In the genomic region with DNA sequence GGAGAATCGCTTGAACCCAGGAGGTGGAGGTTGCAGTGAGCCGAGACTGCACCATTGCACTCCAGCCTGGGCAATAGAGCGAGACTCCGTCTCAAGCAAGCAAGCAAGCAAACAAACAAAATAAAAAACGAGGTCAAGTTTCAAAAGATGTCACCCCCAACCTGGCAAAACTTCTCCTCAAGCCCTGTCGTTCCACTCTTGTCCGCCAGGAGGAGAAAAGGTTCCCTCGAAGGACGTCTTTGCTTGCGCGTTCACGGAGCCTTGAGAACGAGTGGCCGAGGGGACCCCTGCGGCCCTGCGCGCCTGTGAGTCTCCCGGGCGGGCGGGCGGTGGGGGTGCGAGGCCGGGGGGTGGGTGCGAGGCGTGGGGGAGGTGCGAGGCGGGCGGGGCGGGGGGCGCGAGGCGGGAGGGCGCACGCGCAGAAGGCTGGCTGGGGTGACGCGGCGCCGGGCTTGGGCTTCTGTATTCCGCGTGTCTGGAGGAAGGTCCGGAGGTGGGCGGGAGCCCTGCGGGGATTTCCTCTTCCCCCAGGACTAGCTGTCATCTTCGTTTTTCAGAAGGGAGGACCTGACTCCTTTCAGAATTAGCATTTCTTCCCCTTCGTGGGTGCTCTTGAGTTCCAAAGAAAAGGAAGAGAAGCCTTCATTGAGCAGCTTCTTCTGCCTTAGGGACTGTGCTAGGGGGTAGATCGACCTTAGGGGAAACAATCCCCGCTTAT, we compare ENCODE assay signal across 8 cellular contexts. TPM values are rescaled to one million over a fixed set of nuclear protein-coding genes. Genes with fewer than 3 reads are reported as not detected.
DNase-seq lines count a peak whose midpoint lies in the region; ATAC-seq, FAIRE-seq and TF ChIP-seq lines count a peak whose summit lies in the region.

No MANE protein-coding gene starts in this region.

- H3K79me2 ChIP-seq in hepatocyte = no peaks in the 10 kb centered on the region

- no peaks in the 10 kb centered on the region for H3K9me3 Mint-ChIP-seq in CD8-positive, alpha-beta memory T cell
- no peaks in the 10 kb centered on the region for H3K9me3 Mint-ChIP-seq in T-helper 2 cell treated with Interferon-gamma antibody and Interleukin-4, amounts not matched to agents 5 μg/mL and 100 μg/mL, for 36 hours

- intact Hi-C loops in ascending aorta (cut with DNase I) = loop anchor here (2.0 kb wide), 1 partner anchor 29 kb away; no protein-coding TSS in a partner anchor

- peaks cover 13 to 46% (median 20%) of the 10 kb centered on the region in 3 donors for H3K4me1 Mint-ChIP-seq in CD8-positive, alpha-beta memory T cell
- peaks cover 22% of the 10 kb centered on the region for H3K4me1 Mint-ChIP-seq in T-helper 2 cell treated with Interferon-gamma antibody and Interleukin-4, amounts not matched to agents 5 μg/mL and 100 μg/mL, for 36 hours (ENCODE audit: low read depth)

- H3K27me3 Mint-ChIP-seq in CD8-positive, alpha-beta memory T cell = peaks cover 0 to 1% of the 10 kb centered on the region in 2 donors
- no peaks in the 10 kb centered on the region for H3K27me3 Mint-ChIP-seq in T-helper 2 cell treated with Interferon-gamma antibody and Interleukin-4, amounts not matched to agents 5 μg/mL and 100 μg/mL, for 36 hours (ENCODE audit: low read depth)

- no peak overlapping the region for H3K27ac ChIP-seq in CD8-positive, alpha-beta memory T cell (ENCODE audit: low read depth, low read length)
- H3K27ac ChIP-seq in ascending aorta = peak overlapping the region in 1 of 2 donors; percentile 28
- H3K27ac ChIP-seq in hepatocyte = peak overlapping the region; percentile 33

- WGBS in hepatocyte (ENCODE audit: low lambda C conversion rate, missing lambda C conversion rate) = 11% methylated on average over 19 of the region's 48 CpGs

- CTCF ChIA-PET in CD8-positive, alpha-beta memory T cell (lab: Charles Lee) = interaction anchor here (0.6 to 7.1 kb wide), 13 partner anchors 11 to 64 kb away, joined by 3 to 125 read pairs (median 7); a partner anchor contains a TSS

- peak overlapping the region; percentile 41 to 96 (median 90) for H3K27ac Mint-ChIP-seq in CD8-positive, alpha-beta memory T cell
- peak overlapping the region; percentile 89 for H3K27ac Mint-ChIP-seq in T-helper 2 cell treated with Interferon-gamma antibody and Interleukin-4, amounts not matched to agents 5 μg/mL and 100 μg/mL, for 36 hours

- H3K36me3 Mint-ChIP-seq in CD8-positive, alpha-beta memory T cell = peaks cover 0 to 3% (median 3%) of the 10 kb centered on the region in 3 donors
- no peaks in the 10 kb centered on the region for H3K36me3 Mint-ChIP-seq in T-helper 2 cell treated with Interferon-gamma antibody and Interleukin-4, amounts not matched to agents 5 μg/mL and 100 μg/mL, for 36 hours (ENCODE audit: low read depth)

- POLR2A ChIA-PET in CD8-positive, alpha-beta memory T cell (lab: Charles Lee) = interaction anchor here (0.7 to 1.9 kb wide), 7 partner anchors 14 to 123 kb away, joined by 3 to 8 read pairs (median 6); a partner anchor contains a TSS

- H3K9me3 ChIP-seq in CD8-positive, alpha-beta memory T cell (ENCODE audit: low read length) = no peaks in the 10 kb centered on the region
- H3K9me3 ChIP-seq in ascending aorta (no peaks in the 10 kb centered on the region), hepatocyte (ENCODE audit: low read depth) (no peaks in the 10 kb centered on the region)

- peak; percentile 72 to 89 (median 76) for DNase-seq in CD8-positive, alpha-beta memory T cell
- DNase-seq in NCI-H1048 (lab: John Stamatoyannopoulos, UW) (peak; percentile 46), ascending aorta (ENCODE audit: low spot score in 2 of 2) (peak in 1 of 2 donors; percentile 85), hepatocyte (ENCODE audit: low spot score) (peak; percentile 91), putamen (ENCODE audit: low spot score) (peak; percentile 55), urothelium cell line (ENCODE audit: low spot score) (peak; percentile 80)
- peak; percentile 85 for DNase-seq in T-helper 2 cell treated with Interferon-gamma antibody and Interleukin-4, amounts not matched to agents 5 μg/mL and 100 μg/mL, for 36 hours (ENCODE audit: low spot score)

- ATAC-seq in GM21529 (IDR thresholded peaks at IDR 0.05; ENCODE audit: unreplicated experiment) = peak; percentile 53

- H3K36me3 ChIP-seq in CD8-positive, alpha-beta memory T cell (ENCODE audit: insufficient read depth, low read length) = no peaks in the 10 kb centered on the region
- H3K36me3 ChIP-seq in ascending aorta = no peaks in the 10 kb centered on the region
- H3K36me3 ChIP-seq in hepatocyte (replicated peaks; ENCODE audit: insufficient read depth, low read depth) = no peaks in the 10 kb centered on the region

- no peaks in the 10 kb centered on the region for H4K20me1 ChIP-seq in hepatocyte (ENCODE audit: insufficient read depth, poor library complexity, severe bottlenecking)

- H3K27me3 ChIP-seq in CD8-positive, alpha-beta memory T cell (ENCODE audit: insufficient read depth, low read length, poor library complexity, severe bottlenecking) = no peaks in the 10 kb centered on the region
- no peaks in the 10 kb centered on the region for H3K27me3 ChIP-seq in ascending aorta
- H3K27me3 ChIP-seq in hepatocyte = peaks cover 16% of the 10 kb centered on the region

- no peak for FAIRE-seq in urothelium cell line (lab: Jason Lieb, UNC)

- no peaks in the 10 kb centered on the region for H3K9me2 ChIP-seq in hepatocyte (replicated peaks; ENCODE audit: insufficient read depth)

- peak overlapping the region; percentile 83 to 92 (median 86) for H3K4me3 Mint-ChIP-seq in CD8-positive, alpha-beta memory T cell
- peak overlapping the region; percentile 80 for H3K4me3 Mint-ChIP-seq in T-helper 2 cell treated with Interferon-gamma antibody and Interleukin-4, amounts not matched to agents 5 μg/mL and 100 μg/mL, for 36 hours

- peak overlapping the region; percentile 76 for H3K4me2 ChIP-seq in hepatocyte

- H3K4me3 ChIP-seq in CD8-positive, alpha-beta memory T cell (ENCODE audit: low read length) = peak overlapping the region; percentile 73
- peak overlapping the region; percentile 55 to 66 for H3K4me3 ChIP-seq in ascending aorta
- H3K4me3 ChIP-seq in hepatocyte = no peak overlapping the region

- H3K4me1 ChIP-seq in CD8-positive, alpha-beta memory T cell (ENCODE audit: insufficient read depth, low read length) = peaks cover 19% of the 10 kb centered on the region
- H3K4me1 ChIP-seq in ascending aorta (peaks cover 0 to 4% of the 10 kb centered on the region in 2 donors), hepatocyte (ENCODE audit: insufficient read depth) (peaks cover 4% of the 10 kb centered on the region)

- peak; percentile 66 to 85 (median 81) for TF ChIP-seq CTCF in ascending aorta (IDR thresholded peaks at IDR 0.05)
- TF ChIP-seq CTCF in hepatocyte (IDR thresholded peaks at IDR 0.05; ENCODE audit: poor library complexity) = peak; percentile 71

- peak overlapping the region; percentile 59 for H2AFZ ChIP-seq in hepatocyte

RNA-seq across cellular contexts. Expression of a gene that starts 3.7 kb away (rescaled TPM):
- total RNA-seq in CD8-positive, alpha-beta memory T cell = under 1 TPM; 0.35 to 0.64 TPM
- 0.12 TPM for polyA plus RNA-seq in CD8-positive, alpha-beta memory T cell
- total RNA-seq in ascending aorta = not detected
- 0.13 TPM in 1 of 2 replicates, not detected in the other for total RNA-seq in hepatocyte
- 0.16 TPM in 1 of 2 replicates, not detected in the other for polyA plus RNA-seq in hepatocyte

RNA-seq across cellular contexts. Expression of a gene that starts 33.8 kb away (rescaled TPM):
- 10 to 100 TPM; 73.4 to 77.3 TPM for total RNA-seq in CD8-positive, alpha-beta memory T cell
- 8.0 TPM for polyA plus RNA-seq in CD8-positive, alpha-beta memory T cell
- total RNA-seq in ascending aorta (94.0 TPM), hepatocyte (51.3 and 59.4 TPM in 2 replicates)
- polyA plus RNA-seq in hepatocyte = 65.2 and 75.9 TPM in 2 replicates

RNA-seq across cellular contexts. Expression of a gene that starts 34.2 kb away (rescaled TPM):
- under 1 TPM; 0.18 to 0.37 TPM for total RNA-seq in CD8-positive, alpha-beta memory T cell
- polyA plus RNA-seq in CD8-positive, alpha-beta memory T cell = 0.58 TPM
- total RNA-seq in ascending aorta = not detected
- 1.6 and 2.7 TPM in 2 replicates for total RNA-seq in hepatocyte
- polyA plus RNA-seq in hepatocyte = 4.1 and 5.5 TPM in 2 replicates

RNA-seq across cellular contexts. Expression of a gene that starts 44.0 kb away (rescaled TPM):
- total RNA-seq in CD8-positive, alpha-beta memory T cell = 10 to 100 TPM; 85.6 to 90.6 TPM
- polyA plus RNA-seq in CD8-positive, alpha-beta memory T cell = 19.6 TPM
- 72.1 TPM for total RNA-seq in ascending aorta
- 6.9 and 12.5 TPM in 2 replicates for total RNA-seq in hepatocyte
- 45.6 and 47.5 TPM in 2 replicates for polyA plus RNA-seq in hepatocyte

RNA-seq across cellular contexts. Expression of a gene that starts 46.7 kb away (rescaled TPM):
- total RNA-seq in CD8-positive, alpha-beta memory T cell = 1 to 10 TPM; 3.7 to 4.2 TPM
- polyA plus RNA-seq in CD8-positive, alpha-beta memory T cell = 0.75 TPM
- total RNA-seq in ascending aorta (0.21 TPM), hepatocyte (0.12 and 0.23 TPM in 2 replicates)
- 0.24 and 0.32 TPM in 2 replicates for polyA plus RNA-seq in hepatocyte
